In genomic region chr1:29201595-29202051, GRCh38 we compare ENCODE assay signal across 14 cellular contexts. TPM values are rescaled to one million over a fixed set of nuclear protein-coding genes. Genes with fewer than 3 reads are reported as not detected.
DNase-seq lines count a peak whose midpoint lies in the region; ATAC-seq and TF ChIP-seq lines count a peak whose summit lies in the region.
"Had no signal": no experiment of that assay in that cellular context is flagged by ENCODE, and none has a peak within 500 bp of the region (broad histone marks: within the 10 kb centered on the region; RNA-seq: fewer than 3 reads in every experiment).

No MANE protein-coding gene starts in this region.

- H3K4me3 Mint-ChIP-seq in activated CD8-positive, alpha-beta T cell treated with anti-CD3 and anti-CD28 coated beads, Interleukin-2, amount 10 ng/mL, durations not matched to agents 7 days and 5 days, result no peak overlapping the region
- H3K4me3 Mint-ChIP-seq in CD4-positive, alpha-beta memory T cell, result no peak overlapping the region
- H3K4me3 Mint-ChIP-seq: activated CD4-positive, alpha-beta T cell treated with anti-CD3 and anti-CD28 coated beads, Interleukin-2, amount 10 ng/mL, durations not matched to agents 7 days and 5 days had no signal

- peak overlapping the region; percentile 10 for H3K27ac Mint-ChIP-seq in activated CD8-positive, alpha-beta T cell treated with anti-CD3 and anti-CD28 coated beads, Interleukin-2, amount 10 ng/mL, durations not matched to agents 7 days and 5 days
- H3K27ac Mint-ChIP-seq in CD4-positive, alpha-beta memory T cell, result no peak overlapping the region
- H3K27ac Mint-ChIP-seq: activated CD4-positive, alpha-beta T cell treated with anti-CD3 and anti-CD28 coated beads, Interleukin-2, amount 10 ng/mL, durations not matched to agents 7 days and 5 days had no signal

- no peak for ATAC-seq in left ventricle myocardium superior
- ATAC-seq in activated CD8-positive, alpha-beta T cell treated with anti-CD3 and anti-CD28 coated beads, Interleukin-2, amount 10 ng/mL, durations not matched to agents 7 days and 5 days, result no peak
- ATAC-seq in lower lobe of right lung, result no peak
- ATAC-seq in HG02970 (IDR thresholded peaks at IDR 0.05; ENCODE audit: low FRiP score, unreplicated experiment), result no peak

- H3K4me3 ChIP-seq in right atrium auricular region (no peak overlapping the region), lower lobe of right lung (no peak overlapping the region), uterus (no peak overlapping the region)
- no peak overlapping the region for H3K4me3 ChIP-seq in CD4-positive, alpha-beta memory T cell (ENCODE audit: low read length in 2 of 2)

- TF ChIP-seq CTCF in right atrium auricular region (IDR thresholded peaks at IDR 0.05), result no peak
- no peak for TF ChIP-seq CTCF in lower lobe of right lung (IDR thresholded peaks at IDR 0.05)
- TF ChIP-seq CTCF in uterus (IDR thresholded peaks at IDR 0.05), result no peak

- no peaks in the 10 kb centered on the region for H3K27me3 Mint-ChIP-seq in activated CD8-positive, alpha-beta T cell treated with anti-CD3 and anti-CD28 coated beads, Interleukin-2, amount 10 ng/mL, durations not matched to agents 7 days and 5 days (ENCODE audit: low read depth)
- no peaks in the 10 kb centered on the region for H3K27me3 Mint-ChIP-seq in CD4-positive, alpha-beta memory T cell
- H3K27me3 Mint-ChIP-seq: activated CD4-positive, alpha-beta T cell treated with anti-CD3 and anti-CD28 coated beads, Interleukin-2, amount 10 ng/mL, durations not matched to agents 7 days and 5 days had no signal

- TF ChIP-seq POLR2A in uterus (IDR thresholded peaks at IDR 0.05), result no peak

- H3K9me3 ChIP-seq in right atrium auricular region (no peaks in the 10 kb centered on the region), lower lobe of right lung (no peaks in the 10 kb centered on the region), uterus (no peaks in the 10 kb centered on the region)
- H3K9me3 ChIP-seq in CD4-positive, alpha-beta memory T cell (ENCODE audit: control insufficient read depth in 1 of 2, low read length in 2 of 2), result no peaks in the 10 kb centered on the region
- H3K9me3 ChIP-seq: neutrophil had no signal

- peaks cover 23% of the 10 kb centered on the region for H3K4me1 Mint-ChIP-seq in activated CD8-positive, alpha-beta T cell treated with anti-CD3 and anti-CD28 coated beads, Interleukin-2, amount 10 ng/mL, durations not matched to agents 7 days and 5 days (ENCODE audit: low read depth)
- H3K4me1 Mint-ChIP-seq in CD4-positive, alpha-beta memory T cell, result peaks cover 0 to 7% (median 3%) of the 10 kb centered on the region in 4 donors

- intact Hi-C loops in left ventricle myocardium superior (cut with micrococcal nuclease), result loop anchor here (5.0 kb wide), 2 partner anchors 169 to 319 kb away; no protein-coding TSS in a partner anchor
- intact Hi-C loops in lower lobe of right lung (cut with DNase I), result no loop called here
- intact Hi-C loops in uterus (cut with DNase I; ENCODE audit: low total_unique reads), result loop anchor here (5.0 kb wide), 1 partner anchor 319 kb away; no protein-coding TSS in a partner anchor
- intact Hi-C loops in CD4-positive, alpha-beta memory T cell (cut with micrococcal nuclease), result loop anchor here (1.0 to 2.0 kb wide), 2 partner anchors 80 to 167 kb away; no protein-coding TSS in a partner anchor

- POLR2A ChIA-PET in activated CD8-positive, alpha-beta T cell treated with anti-CD3 and anti-CD28 coated beads, Interleukin-2, amount 10 ng/mL, durations not matched to agents 7 days and 5 days (lab: Charles Lee), result interaction anchor here (0.9 to 4.0 kb wide), 3 partner anchors 20 to 427 kb away, joined by 3 to 27 read pairs (median 3); partner anchors contain the start of gene SRSF4
- POLR2A ChIA-PET in CD4-positive, alpha-beta memory T cell (lab: Charles Lee; ENCODE audit: partially characterized antibody), result interaction anchor here (0.5 to 3.6 kb wide), 4 partner anchors 20 to 690 kb away, joined by 3 to 22 read pairs (median 4); partner anchors contain the start of genes MECR and SRSF4

- H3K36me3 ChIP-seq in right atrium auricular region, result peaks cover 50% of the 10 kb centered on the region
- H3K36me3 ChIP-seq in lower lobe of right lung, result peaks cover 58% of the 10 kb centered on the region
- H3K36me3 ChIP-seq in uterus, result no peaks in the 10 kb centered on the region
- H3K36me3 ChIP-seq in CD4-positive, alpha-beta memory T cell (ENCODE audit: insufficient read depth, low read length), result peaks cover 12% of the 10 kb centered on the region
- H3K36me3 ChIP-seq: neutrophil had no signal

- H3K27ac ChIP-seq in right atrium auricular region (peak overlapping the region; percentile 67 to 83), lower lobe of right lung (peak overlapping the region; percentile 76), uterus (peak overlapping the region; percentile 79 to 94)
- no peak overlapping the region for H3K27ac ChIP-seq in CD4-positive, alpha-beta memory T cell (ENCODE audit: low read depth, low read length)

- peaks cover 12% of the 10 kb centered on the region for H3K36me3 Mint-ChIP-seq in activated CD8-positive, alpha-beta T cell treated with anti-CD3 and anti-CD28 coated beads, Interleukin-2, amount 10 ng/mL, durations not matched to agents 7 days and 5 days (ENCODE audit: low read depth)
- peaks cover 16 to 37% of the 10 kb centered on the region in 2 donors for H3K36me3 Mint-ChIP-seq in CD4-positive, alpha-beta memory T cell

- CTCF ChIA-PET in activated CD8-positive, alpha-beta T cell treated with anti-CD3 and anti-CD28 coated beads, Interleukin-2, amount 10 ng/mL, durations not matched to agents 7 days and 5 days (lab: Charles Lee), result interaction anchor here (0.8 to 5.5 kb wide), 35 partner anchors 10 to 465 kb away, joined by 3 to 110 read pairs (median 7); partner anchors contain the start of genes EPB41, SRSF4, TMEM200B and YTHDF2
- CTCF ChIA-PET in CD4-positive, alpha-beta memory T cell (lab: Charles Lee; ENCODE audit: partially characterized antibody), result interaction anchor here (0.8 to 7.7 kb wide), 30 partner anchors 8 to 418 kb away, joined by 3 to 133 read pairs (median 5); partner anchors contain the start of gene SRSF4

- H3K9me3 Mint-ChIP-seq in activated CD8-positive, alpha-beta T cell treated with anti-CD3 and anti-CD28 coated beads, Interleukin-2, amount 10 ng/mL, durations not matched to agents 7 days and 5 days (ENCODE audit: insufficient read depth), result no peaks in the 10 kb centered on the region
- no peaks in the 10 kb centered on the region for H3K9me3 Mint-ChIP-seq in CD4-positive, alpha-beta memory T cell
- H3K9me3 Mint-ChIP-seq: activated CD4-positive, alpha-beta T cell treated with anti-CD3 and anti-CD28 coated beads, Interleukin-2, amount 10 ng/mL, durations not matched to agents 7 days and 5 days had no signal

- H3K4me1 ChIP-seq in right atrium auricular region, result peaks cover 0 to 9% of the 10 kb centered on the region in 2 donors
- peaks cover 19% of the 10 kb centered on the region for H3K4me1 ChIP-seq in lower lobe of right lung
- H3K4me1 ChIP-seq in uterus, result peaks cover 0 to 5% of the 10 kb centered on the region in 2 donors
- no peaks in the 10 kb centered on the region for H3K4me1 ChIP-seq in CD4-positive, alpha-beta memory T cell (ENCODE audit: insufficient read depth, low read length)

- DNase-seq in right atrium auricular region (ENCODE audit: low spot score) (no peak), left ventricle myocardium superior (no peak), lower lobe of right lung (no peak), uterus (no peak), HPDE6-E6E7 (ENCODE audit: extremely low spot score) (no peak)
- DNase-seq in activated CD8-positive, alpha-beta T cell treated with anti-CD3 and anti-CD28 coated beads, Interleukin-2, amount 10 ng/mL, durations not matched to agents 7 days and 5 days, result peak; percentile 24
- no peak for DNase-seq in CD4-positive, alpha-beta memory T cell
- DNase-seq: activated CD4-positive, alpha-beta T cell treated with anti-CD3 and anti-CD28 coated beads, Interleukin-2, amount 10 ng/mL, durations not matched to agents 7 days and 5 days; activated naive CD4-positive, alpha-beta T cell treated with Interleukin-2 at 50 U/mL for 16 hours; mammary epithelial cell; NCI-H1048; T-helper 1 cell had no signal

- no peaks in the 10 kb centered on the region for H3K27me3 ChIP-seq in right atrium auricular region
- no peaks in the 10 kb centered on the region for H3K27me3 ChIP-seq in lower lobe of right lung (ENCODE audit: low read depth)
- no peaks in the 10 kb centered on the region for H3K27me3 ChIP-seq in uterus
- H3K27me3 ChIP-seq in CD4-positive, alpha-beta memory T cell (ENCODE audit: insufficient read depth, low read length), result no peaks in the 10 kb centered on the region
- H3K27me3 ChIP-seq: neutrophil had no signal

RNA-seq across cellular contexts. Expression of gene SRSF4, which starts 19.9 kb away (rescaled TPM):
- 10 to 100 TPM; 44.2 to 48.1 TPM for total RNA-seq in right atrium auricular region
- total RNA-seq in left ventricle myocardium superior, result 53.8 TPM
- 100 to 1,000 TPM; 122 to 124 TPM for total RNA-seq in activated CD8-positive, alpha-beta T cell treated with anti-CD3 and anti-CD28 coated beads, Interleukin-2, amount 10 ng/mL, durations not matched to agents 7 days and 5 days
- total RNA-seq in lower lobe of right lung, result 73.9 TPM
- 100 to 1,000 TPM in 1 of 4 donors, 10 to 100 TPM in 3; 60.0 to 129 (median 69.0) TPM for total RNA-seq in uterus
- 10 to 100 TPM; 83.3 to 86.8 TPM for total RNA-seq in CD4-positive, alpha-beta memory T cell
- polyA plus RNA-seq in CD4-positive, alpha-beta memory T cell, result 100 to 1,000 TPM in 1 of 2 donors, 10 to 100 TPM in 1; 60.2 to 104 TPM

RNA-seq across cellular contexts. Expression of gene MECR, which starts 29.1 kb away (rescaled TPM):
- total RNA-seq in right atrium auricular region (10 to 100 TPM; 18.4 to 24.3 TPM), left ventricle myocardium superior (33.1 TPM), lower lobe of right lung (16.9 TPM), uterus (10 to 100 TPM in 3 of 4 donors, 1 to 10 TPM in 1; 7.4 to 23.4 (median 20.7) TPM)
- total RNA-seq in activated CD8-positive, alpha-beta T cell treated with anti-CD3 and anti-CD28 coated beads, Interleukin-2, amount 10 ng/mL, durations not matched to agents 7 days and 5 days, result 10 to 100 TPM; 23.5 to 26.4 TPM
- total RNA-seq in CD4-positive, alpha-beta memory T cell, result 10 to 100 TPM; 15.8 to 17.1 TPM
- polyA plus RNA-seq in CD4-positive, alpha-beta memory T cell, result 10 to 100 TPM; 12.0 to 12.6 TPM

RNA-seq across cellular contexts. Expression of gene PTPRU, which starts 34.7 kb away (rescaled TPM):
- total RNA-seq in right atrium auricular region (10 to 100 TPM; 15.9 to 22.4 TPM), left ventricle myocardium superior (19.2 TPM), lower lobe of right lung (35.1 TPM), uterus (10 to 100 TPM in 3 of 4 donors, 1 to 10 TPM in 1; 9.5 to 48.2 (median 33.4) TPM)
- under 1 TPM in 1 of 2 experiments, not detected in 1; 0.13 TPM for total RNA-seq in activated CD8-positive, alpha-beta T cell treated with anti-CD3 and anti-CD28 coated beads, Interleukin-2, amount 10 ng/mL, durations not matched to agents 7 days and 5 days
- total RNA-seq in CD4-positive, alpha-beta memory T cell, result under 1 TPM in 1 of 2 experiments, not detected in 1; 0.38 TPM
- polyA plus RNA-seq in CD4-positive, alpha-beta memory T cell, result not detected

Comparison
In these comparisons a context has a peak if more than half of its experiments do, and no peak if none do; other contexts are left out.
1. RNA of gene PTPRU, which starts 34.7 kb away (total RNA-seq): 9.5 to 48.2 TPM in uterus, 35.1 TPM in lower lobe of right lung (single experiment), 15.9 to 22.4 TPM in right atrium auricular region and 19.2 TPM in left ventricle myocardium superior (single experiment); 0.38 TPM in CD4-positive, alpha-beta memory T cell and 0.13 TPM in activated CD8-positive, alpha-beta T cell treated with anti-CD3 and anti-CD28 coated beads, Interleukin-2, amount 10 ng/mL, durations not matched to agents 7 days and 5 days; every median in the first group is over 4 times any median in the second.